Comparison of ENCODE assay signal across 1 cellular context in genomic region chr13:25213716-25214115, GRCh38.
TF ChIP-seq lines count a peak whose summit lies in the region.

No MANE protein-coding gene starts in this region.

TF ChIP-seq in GM23338, 12 proteins besides CTCF, POLR2A, EP300 and RAD21 (continued from another document):
- TF ChIP-seq REST (IDR thresholded peaks at IDR 0.05; ENCODE audit: unreplicated experiment) (no peak), ETS1 (IDR thresholded peaks at IDR 0.05) (no peak), CREB1 (CRISPR knock-in tag; IDR thresholded peaks at IDR 0.05; ENCODE audit: low read depth) (no peak)
